8 cellular contexts compared by ENCODE assay signal in genomic region chr14:64232095-64232830, GRCh38.
A peak's percentile ranks its signal among the peaks of the same experiment; 100 is the strongest.
DNase-seq lines count a peak whose midpoint lies in the region; ATAC-seq and TF ChIP-seq lines count a peak whose summit lies in the region.

No MANE protein-coding gene starts in this region.

- whole genome bisulfite sequencing in heart left ventricle, 4 donors: 64 to 72% (median 67%) methylated on average over 9 of the region's 9 CpGs

- TF ChIP-seq POLR2A in heart left ventricle (IDR thresholded peaks at IDR 0.05): no peak

- H3K27ac ChIP-seq in SJSA1 (peak overlapping the region; percentile 48), heart left ventricle (peak overlapping the region in 10 of 12 donors; percentile 32 to 77 (median 60)), foreskin keratinocyte (no peak overlapping the region)

- CTCF ChIA-PET in WTC11 (lab: Charles Lee): no interaction called here

- H3K36me3 Mint-ChIP-seq in WTC11: peaks cover 14% of the 10 kb centered on the region

- no peak overlapping the region for H3K27ac Mint-ChIP-seq in WTC11

- POLR2A ChIA-PET in WTC11 (lab: Charles Lee): no interaction called here

- H3K4me3 ChIP-seq in SJSA1 (no peak overlapping the region), heart left ventricle (no peak overlapping the region)

- H3K4me3 Mint-ChIP-seq in WTC11: no peak overlapping the region

- ATAC-seq in GM21423 (IDR thresholded peaks at IDR 0.05; ENCODE audit: unreplicated experiment): peak; percentile 52
- peak; percentile 56 to 91 (median 88) for ATAC-seq in heart left ventricle
- ATAC-seq in GM21576 (IDR thresholded peaks at IDR 0.05; ENCODE audit: unreplicated experiment): no peak
- ATAC-seq in foreskin keratinocyte: no peak
- ATAC-seq in WTC11: no peak

- no peaks in the 10 kb centered on the region for H3K4me1 Mint-ChIP-seq in WTC11

- intact Hi-C loops in heart left ventricle (cut with DNase I): no loop called here

- peaks cover 27% of the 10 kb centered on the region for H3K4me1 ChIP-seq in SJSA1 (replicated peaks)
- peaks cover 0 to 17% (median 9%) of the 10 kb centered on the region in 12 donors for H3K4me1 ChIP-seq in heart left ventricle
- no peaks in the 10 kb centered on the region for H3K4me1 ChIP-seq in foreskin keratinocyte

- no peaks in the 10 kb centered on the region for H3K9me3 ChIP-seq in SJSA1 (replicated peaks)
- H3K9me3 ChIP-seq in heart left ventricle: no peaks in the 10 kb centered on the region

- H3K36me3 ChIP-seq in SJSA1: 0 out of 2 replicates have a peak, but pooled peaks cover 3% of the 10 kb centered on the region
- peaks cover 0 to 47% (median 29%) of the 10 kb centered on the region in 9 donors for H3K36me3 ChIP-seq in heart left ventricle

- H3K27me3 Mint-ChIP-seq in WTC11 (ENCODE audit: low read depth): no peaks in the 10 kb centered on the region

- peak; percentile 68 for DNase-seq in AG20443 (ENCODE audit: low spot score)
- DNase-seq in SJSA1 (ENCODE audit: low read depth in 1 of 2, low spot score in 2 of 2): peak; percentile 75 to 82
- DNase-seq in heart left ventricle: peak in 1 of 5 donors; percentile 61
- DNase-seq in foreskin keratinocyte: no peak
- no peak for DNase-seq in NCI-H2029 (lab: John Stamatoyannopoulos, UW)
- no peak for DNase-seq in WTC11 (ENCODE audit: low spot score)

- no peaks in the 10 kb centered on the region; the same call in 1 of the 2 replicates for H3K9me3 Mint-ChIP-seq in WTC11

- H3K27me3 ChIP-seq in SJSA1 (replicated peaks) (no peaks in the 10 kb centered on the region), heart left ventricle (no peaks in the 10 kb centered on the region), foreskin keratinocyte (no peaks in the 10 kb centered on the region)

- TF ChIP-seq CTCF in heart left ventricle (IDR thresholded peaks at IDR 0.05): no peak
- TF ChIP-seq CTCF in foreskin keratinocyte (conservative IDR thresholded peaks at IDR 0.05): no peak
- TF ChIP-seq CTCF in WTC11 (IDR thresholded peaks at IDR 0.05): no peak

TF ChIP-seq in WTC11, 78 proteins besides CTCF, POLR2A, EP300 and RAD21 (continues in another document):
- no peak for TF ChIP-seq ESRRA (CRISPR knock-in tag; IDR thresholded peaks at IDR 0.05; ENCODE audit: borderline replicate concordance)
- TF ChIP-seq AFF4 (CRISPR knock-in tag; IDR thresholded peaks at IDR 0.05; ENCODE audit: borderline replicate concordance): no peak
- no peak for TF ChIP-seq ZNF423 (CRISPR knock-in tag; IDR thresholded peaks at IDR 0.05)
- TF ChIP-seq ZNF219 (CRISPR knock-in tag; IDR thresholded peaks at IDR 0.05; ENCODE audit: borderline replicate concordance): no peak
- TF ChIP-seq IRF1 (CRISPR knock-in tag; IDR thresholded peaks at IDR 0.05): no peak
- TF ChIP-seq SMAD4 (CRISPR knock-in tag; IDR thresholded peaks at IDR 0.05): no peak
- TF ChIP-seq GTF2I (CRISPR knock-in tag; conservative IDR thresholded peaks at IDR 0.05): no peak
- TF ChIP-seq USF1 (CRISPR knock-in tag; IDR thresholded peaks at IDR 0.05): no peak
- TF ChIP-seq E2F4 (CRISPR knock-in tag; IDR thresholded peaks at IDR 0.05; ENCODE audit: borderline replicate concordance, low read depth): no peak
- no peak for TF ChIP-seq CDX4 (CRISPR knock-in tag; IDR thresholded peaks at IDR 0.05; ENCODE audit: borderline replicate concordance)
- TF ChIP-seq ZNF317 (CRISPR knock-in tag; IDR thresholded peaks at IDR 0.05; ENCODE audit: borderline replicate concordance, low read depth): no peak
- no peak for TF ChIP-seq CREM (CRISPR knock-in tag; IDR thresholded peaks at IDR 0.05)
- no peak for TF ChIP-seq STAT6 (CRISPR knock-in tag; conservative IDR thresholded peaks at IDR 0.05; ENCODE audit: low read depth)
- no peak for TF ChIP-seq ZBTB43 (CRISPR knock-in tag; IDR thresholded peaks at IDR 0.05)
- TF ChIP-seq PRRX2 (CRISPR knock-in tag; IDR thresholded peaks at IDR 0.05): no peak

Comparison
In these comparisons a context has a peak if more than half of its experiments do, and no peak if none do; other contexts are left out.
1. DNase-seq: peak in AG20443 (single experiment) and SJSA1 (2 of 2); none in foreskin keratinocyte (0 of 2), NCI-H2029 (single experiment) and WTC11 (single experiment).
2. ATAC-seq: peak in GM21423 (single experiment) and heart left ventricle (4 of 4); none in GM21576 (single experiment), foreskin keratinocyte (single experiment) and WTC11 (single experiment).